Comparison of ENCODE assay signal across 8 cellular contexts in genomic region chr4:174828845-174829701, GRCh38. TPM values are rescaled to one million over a fixed set of nuclear protein-coding genes. Genes with fewer than 3 reads are reported as not detected.
DNase-seq lines count a peak whose midpoint lies in the region; ATAC-seq and TF ChIP-seq lines count a peak whose summit lies in the region.

TSS of gene GLRA3 (minus strand) at chr4:174829247. CDS start at chr4:174828811, 436 bp downstream.

- H3K36me3 Mint-ChIP-seq in endodermal cell (ENCODE audit: low read depth): no peaks in the 10 kb centered on the region

- H3K4me1 ChIP-seq in DND-41 (ENCODE audit: insufficient read depth, low read length) (no peaks in the 10 kb centered on the region), endodermal cell (ENCODE audit: control insufficient read depth, insufficient read depth, low read length) (peaks cover 4% of the 10 kb centered on the region), vagina (peaks cover 8% of the 10 kb centered on the region)

- H3K4me3 ChIP-seq in DND-41 (ENCODE audit: low read depth in 1 of 2, low read length in 2 of 2) (no peak within 1 kb of the TSS), endodermal cell (ENCODE audit: low read length) (peak within 1 kb of the TSS; percentile 93), vagina (no peak within 1 kb of the TSS)

- H3K4me3 Mint-ChIP-seq in endodermal cell: peak within 1 kb of the TSS; percentile 78

- TF ChIP-seq CTCF in DND-41 (IDR thresholded peaks at IDR 0.05; ENCODE audit: borderline replicate concordance, extremely low read depth, low read length, poor library complexity, severe bottlenecking): no peak
- peak; percentile 57 for TF ChIP-seq CTCF in endodermal cell (conservative IDR thresholded peaks at IDR 0.05)
- no peak for TF ChIP-seq CTCF in vagina (IDR thresholded peaks at IDR 0.05)

- H3K9ac ChIP-seq in DND-41 (ENCODE audit: low read depth, low read length) (no peak within 1 kb of the TSS), endodermal cell (ENCODE audit: extremely low read depth, low read length, poor library complexity, severe bottlenecking) (peak within 1 kb of the TSS; percentile 62)

- H3K27ac Mint-ChIP-seq in endodermal cell: peak within 1 kb of the TSS; percentile 96

- H3K4me2 ChIP-seq in DND-41 (ENCODE audit: insufficient read depth, low read length): no peak within 1 kb of the TSS

- H4K20me1 ChIP-seq in DND-41 (ENCODE audit: insufficient read depth, low read length): no peaks in the 10 kb centered on the region

- H3K27me3 Mint-ChIP-seq in endodermal cell (ENCODE audit: insufficient read depth): no peaks in the 10 kb centered on the region

- peaks cover 16% of the 10 kb centered on the region for H3K4me1 Mint-ChIP-seq in endodermal cell

- no peaks in the 10 kb centered on the region for H3K79me2 ChIP-seq in DND-41 (ENCODE audit: insufficient read depth, low read length)

- no peaks in the 10 kb centered on the region for H3K36me3 ChIP-seq in DND-41 (ENCODE audit: insufficient read depth, low read length)
- H3K36me3 ChIP-seq in endodermal cell (ENCODE audit: control insufficient read depth, insufficient read depth, low read length): no peaks in the 10 kb centered on the region
- H3K36me3 ChIP-seq in vagina: no peaks in the 10 kb centered on the region

- no peaks in the 10 kb centered on the region for H3K9me3 Mint-ChIP-seq in endodermal cell

- no peak for TF ChIP-seq POLR2A in vagina (IDR thresholded peaks at IDR 0.05)

- H3K27ac ChIP-seq in DND-41 (ENCODE audit: low read length): no peak within 1 kb of the TSS
- no peak within 1 kb of the TSS for H3K27ac ChIP-seq in endodermal cell (ENCODE audit: low read depth, low read length)
- H3K27ac ChIP-seq in vagina: no peak within 1 kb of the TSS

- H3K9me3 ChIP-seq in DND-41 (ENCODE audit: insufficient read depth, low read length, severe bottlenecking) (no peaks in the 10 kb centered on the region), endodermal cell (ENCODE audit: control insufficient read depth, low read length) (no peaks in the 10 kb centered on the region), vagina (no peaks in the 10 kb centered on the region)

- ATAC-seq in DND-41 (ENCODE audit: insufficient read depth, low read depth) (peak; percentile 91), GM21515 (IDR thresholded peaks at IDR 0.05; ENCODE audit: unreplicated experiment) (peak; percentile 79), HG03571 (IDR thresholded peaks at IDR 0.05; ENCODE audit: unreplicated experiment) (no peak)

- WGBS in endodermal cell (ENCODE audit: insufficient coverage in 1 of 2, insufficient read length in 1 of 2), 2 experiments: 0 to 1% methylated on average over 5 to 40 of the region's 40 CpGs

- no peaks in the 10 kb centered on the region for H3K27me3 ChIP-seq in DND-41 (ENCODE audit: insufficient read depth, low read length, poor library complexity)
- H3K27me3 ChIP-seq in endodermal cell (ENCODE audit: control insufficient read depth, insufficient read depth, low read length, poor library complexity, severe bottlenecking): no peaks in the 10 kb centered on the region
- no peaks in the 10 kb centered on the region for H3K27me3 ChIP-seq in vagina

- intact Hi-C loops in vagina (cut with DNase I): no loop called here

- peak; percentile 55 for DNase-seq in DND-41
- peak; percentile 46 for DNase-seq in LHCN-M2 (ENCODE audit: low read depth)
- peak; percentile 67 for DNase-seq in SK-N-DZ (ENCODE audit: low spot score)
- DNase-seq in endodermal cell: peak; percentile 99
- peak; percentile 64 for DNase-seq in mucosa of gallbladder (ENCODE audit: low spot score)
- DNase-seq in vagina (ENCODE audit: extremely low spot score in 2 of 2): no peak

- H2AFZ ChIP-seq in DND-41 (ENCODE audit: low read depth, low read length): no peak within 1 kb of the TSS

RNA-seq across cellular contexts. Expression of gene GLRA3, which starts in this region (rescaled TPM):
- not detected in 2 replicates for total RNA-seq in LHCN-M2 (2014; rRNA removed)
- not detected for polyA plus RNA-seq in LHCN-M2 (2012)
- not detected in 2 replicates for polyA plus RNA-seq in SK-N-DZ (2014; cell fraction: cytosol; rRNA removed)
- not detected in 2 replicates for polyA plus RNA-seq in SK-N-DZ (2014; cell fraction: nucleus; rRNA removed)
- total RNA-seq in endodermal cell: under 1 TPM in 1 of 2 donors, not detected in 1; 0.11 TPM
- polyA plus RNA-seq in endodermal cell (2013, experiment 1 of 2): not detected
- not detected for polyA plus RNA-seq in endodermal cell (2013, experiment 2 of 2)
- not detected for total RNA-seq in mucosa of gallbladder
- total RNA-seq in vagina: not detected

Comparison
In these comparisons a context has a peak if more than half of its experiments do, and no peak if none do; other contexts are left out.
1. Peak in DNase-seq in LHCN-M2; RNA of the gene not detected or under 1 TPM.
2. Peak in DNase-seq, H3K4me3 ChIP-seq and H3K9ac ChIP-seq in endodermal cell; RNA of the gene not detected or under 1 TPM.
3. Peak in DNase-seq in mucosa of gallbladder; RNA of the gene not detected or under 1 TPM.
4. DNase-seq: peak in DND-41 (single experiment) and SK-N-DZ (single experiment); none in vagina (0 of 2).